ENCODE assay signal across 8 cellular contexts in genomic region chr5:172283020-172283861, GRCh38. TPM values are rescaled to one million over a fixed set of nuclear protein-coding genes. Genes with fewer than 3 reads are reported as not detected.
A peak's percentile ranks its signal among the peaks of the same experiment; 100 is the strongest.
DNase-seq lines count a peak whose midpoint lies in the region; ATAC-seq, FAIRE-seq and TF ChIP-seq lines count a peak whose summit lies in the region.

Gene UBTD2 (minus strand): TSS chr5:172283764. CDS start chr5:172283665, 99 bp downstream.

- H3K27me3 ChIP-seq in foreskin keratinocyte (no peaks in the 10 kb centered on the region), neural progenitor cell (no peaks in the 10 kb centered on the region)

- peak; percentile 63 for DNase-seq in D721Med (ENCODE audit: insufficient read length, low spot score)
- peak; percentile 74 for DNase-seq in HT-29 (ENCODE audit: low spot score)
- DNase-seq in RKO (ENCODE audit: low spot score) = peak; percentile 73
- DNase-seq in activated gamma-delta T cell treated with anti-CD3 and anti-CD28 coated beads, Interleukin-2, amount 50 U/mL, for 16 hours (ENCODE audit: low read depth) = peak; percentile 60
- DNase-seq in foreskin keratinocyte = peak in 1 of 2 donors; percentile 49
- DNase-seq in neural progenitor cell (ENCODE audit: low spot score) = peak; percentile 94
- peak; percentile 57 for DNase-seq in stromal cell of bone marrow (ENCODE audit: low read depth)

- H3K4me1 Mint-ChIP-seq in neural progenitor cell = peaks cover 34% of the 10 kb centered on the region

- H3K79me2 ChIP-seq in neural progenitor cell (ENCODE audit: low read depth) = peaks cover 51% of the 10 kb centered on the region

- H3K27me3 Mint-ChIP-seq in neural progenitor cell (ENCODE audit: insufficient read depth, low read depth) = peaks cover 2% of the 10 kb centered on the region

- peaks cover 9% of the 10 kb centered on the region for H3K36me3 Mint-ChIP-seq in neural progenitor cell

- no peaks in the 10 kb centered on the region for H3K9me3 Mint-ChIP-seq in neural progenitor cell

- H3F3A ChIP-seq in neural progenitor cell (ENCODE audit: low read depth) = peaks cover 27% of the 10 kb centered on the region

- H3K36me3 ChIP-seq in neural progenitor cell = no peaks in the 10 kb centered on the region

- H3K4me3 ChIP-seq in neural progenitor cell = peak within 1 kb of the TSS; percentile 99

- peak within 1 kb of the TSS; percentile 99 for H3K4me3 Mint-ChIP-seq in neural progenitor cell

- FAIRE-seq in D721Med (lab: Jason Lieb, UNC) = no peak

- no peaks in the 10 kb centered on the region for H3K9me3 ChIP-seq in neural progenitor cell (ENCODE audit: low read depth)

- peak within 1 kb of the TSS; percentile 79 for H3K9ac ChIP-seq in neural progenitor cell

- H2AFZ ChIP-seq in neural progenitor cell (replicated peaks) = peak within 1 kb of the TSS; percentile 83

- H3K27ac ChIP-seq in foreskin keratinocyte (peak within 1 kb of the TSS; percentile 43), neural progenitor cell (peak within 1 kb of the TSS; percentile 90)

- TF ChIP-seq CTCF in D721Med (IDR thresholded peaks at IDR 0.05; ENCODE audit: insufficient read depth, missing control alignments) (peak; percentile 29), foreskin keratinocyte (conservative IDR thresholded peaks at IDR 0.05) (peak; percentile 66), neural progenitor cell (IDR thresholded peaks at IDR 0.05) (peak; percentile 52)

- peaks cover 48% of the 10 kb centered on the region for H4K20me1 ChIP-seq in neural progenitor cell (ENCODE audit: low read depth)

- H3K4me2 ChIP-seq in neural progenitor cell = peak within 1 kb of the TSS; percentile 92

- peaks cover 11% of the 10 kb centered on the region for H3K4me1 ChIP-seq in foreskin keratinocyte
- H3K4me1 ChIP-seq in neural progenitor cell = peaks cover 22% of the 10 kb centered on the region

- ATAC-seq in GM21367 (IDR thresholded peaks at IDR 0.05; ENCODE audit: unreplicated experiment) = peak; percentile 81
- ATAC-seq in foreskin keratinocyte = peak; percentile 88

- peak within 1 kb of the TSS; percentile 96 for H3K27ac Mint-ChIP-seq in neural progenitor cell

RNA-seq across cellular contexts. Expression of gene UBTD2, which starts in this region (rescaled TPM):
- total RNA-seq in HT-29 (2014; rRNA removed; shearing (Covaris generic)) = 5.9 and 9.0 TPM in 2 replicates
- 17.1 and 18.7 TPM in 2 replicates for total RNA-seq in foreskin keratinocyte
- polyA plus RNA-seq in foreskin keratinocyte = 9.9 and 10.2 TPM in 2 replicates
- 62.5 and 92.9 TPM in 2 replicates for total RNA-seq in neural progenitor cell (ENCODE audit: low replicate concordance)
